28 cellular contexts compared by ENCODE assay signal in genomic region chr1:109658533-109659051, GRCh38. TPM values are rescaled to one million over a fixed set of nuclear protein-coding genes. Genes with fewer than 3 reads are reported as not detected.
DNase-seq lines count a peak whose midpoint lies in the region; ATAC-seq and TF ChIP-seq lines count a peak whose summit lies in the region.
"Had no signal": no experiment of that assay in that cellular context is flagged by ENCODE, and none has a peak within 500 bp of the region (broad histone marks: within the 10 kb centered on the region; RNA-seq: fewer than 3 reads in every experiment).

No MANE protein-coding gene starts in this region.

- 67 to 70% methylated on average over 4 of the region's 4 CpGs for WGBS in ectodermal cell, 2 experiments

- H3K4me1 Mint-ChIP-seq in CD4-positive, alpha-beta T cell (ENCODE audit: low read depth) = peaks cover 41% of the 10 kb centered on the region
- peaks cover 35% of the 10 kb centered on the region for H3K4me1 Mint-ChIP-seq in nephron

- no peak for ATAC-seq in CD4-positive, alpha-beta T cell (ENCODE audit: poor library complexity)
- ATAC-seq in HG02571 (IDR thresholded peaks at IDR 0.05; ENCODE audit: unreplicated experiment) (no peak), HG03469 (IDR thresholded peaks at IDR 0.05; ENCODE audit: unreplicated experiment) (no peak)
- ATAC-seq: GM23338; HepG2; sciatic nerve; stimulated activated naive CD8-positive, alpha-beta T cell treated with anti-CD3 and anti-CD28 coated beads, Interleukin-15, amount 100 ng/mL, for 72 hours had no signal

- no peak for TF ChIP-seq CTCF in CD4-positive, alpha-beta T cell (IDR thresholded peaks at IDR 0.05)
- no peak for TF ChIP-seq CTCF in nephron (IDR thresholded peaks at IDR 0.05; ENCODE audit: unreplicated experiment in 3 of 3)

- peaks cover 54% of the 10 kb centered on the region for H3K36me3 Mint-ChIP-seq in CD4-positive, alpha-beta T cell (ENCODE audit: low read depth)
- H3K36me3 Mint-ChIP-seq in nephron (ENCODE audit: low read depth) = peaks cover 17% of the 10 kb centered on the region
- H3K36me3 Mint-ChIP-seq: activated naive CD4-positive, alpha-beta T cell treated with anti-CD3 and anti-CD28 coated beads, Interleukin-2, amount 50 U/mL, for 24 hours had no signal

- CTCF ChIA-PET in CD4-positive, alpha-beta T cell (lab: Charles Lee) = interaction anchor here (2.8 kb wide), 1 partner anchor 18 kb away, joined by 10 read pairs; no protein-coding TSS in a partner anchor

- peak overlapping the region; percentile 20 for H3K27ac Mint-ChIP-seq in CD4-positive, alpha-beta T cell
- H3K27ac Mint-ChIP-seq in nephron = peak overlapping the region; percentile 37 to 91 (median 65)
- H3K27ac Mint-ChIP-seq: activated CD4-positive, alpha-beta T cell treated with anti-CD3 and anti-CD28 coated beads, Interleukin-2, amount 10 ng/mL, durations not matched to agents 24 days and 14 days; activated naive CD4-positive, alpha-beta T cell treated with anti-CD3 and anti-CD28 coated beads, Interleukin-2, amount 50 U/mL, for 24 hours; GM23338; memory B cell; stimulated activated naive CD8-positive, alpha-beta T cell treated with anti-CD3 and anti-CD28 coated beads, Interleukin-15, amount 100 ng/mL, for 72 hours; T-helper 2 cell treated with Interferon-gamma antibody and Interleukin-4, amounts not matched to agents 5 μg/mL and 100 μg/mL, for 36 hours had no signal

- H3K9me3 Mint-ChIP-seq in CD4-positive, alpha-beta T cell = no peaks in the 10 kb centered on the region
- no peaks in the 10 kb centered on the region for H3K9me3 Mint-ChIP-seq in nephron
- H3K9me3 Mint-ChIP-seq: activated CD4-positive, alpha-beta T cell treated with anti-CD3 and anti-CD28 coated beads, Interleukin-2, amount 10 ng/mL, durations not matched to agents 24 days and 14 days; activated naive CD4-positive, alpha-beta T cell treated with anti-CD3 and anti-CD28 coated beads, Interleukin-2, amount 50 U/mL, for 24 hours; GM23338; memory B cell; stimulated activated naive CD8-positive, alpha-beta T cell treated with anti-CD3 and anti-CD28 coated beads, Interleukin-15, amount 100 ng/mL, for 72 hours; T-helper 2 cell treated with Interferon-gamma antibody and Interleukin-4, amounts not matched to agents 5 μg/mL and 100 μg/mL, for 36 hours had no signal

- H3K36me3 ChIP-seq in ectodermal cell (ENCODE audit: control insufficient read depth, insufficient read depth, low read length) = no peaks in the 10 kb centered on the region
- H3K36me3 ChIP-seq: WERI-Rb-1 had no signal

- intact Hi-C loops in CD4-positive, alpha-beta T cell (cut with DNase I, micrococcal nuclease) = no loop called here

- DNase-seq in CD4-positive, alpha-beta T cell = no peak
- DNase-seq in MV-4-11 (lab: John Stamatoyannopoulos, UW) = peak; percentile 27
- DNase-seq in NCI-H1694 (lab: John Stamatoyannopoulos, UW) = no peak
- DNase-seq in hippocampal formation (lab: John Stamatoyannopoulos, UW) = no peak
- DNase-seq: activated CD4-positive, alpha-beta T cell treated with anti-CD3 and anti-CD28 coated beads, Interleukin-2, amount 10 ng/mL, durations not matched to agents 24 days and 14 days; aorta; caudate nucleus; EL; NCI-H1092; NCI-H2029; NCI-H2227 treated with DMSO at 0.1 percent for 48 hours; SK-N-SH; stimulated activated naive CD8-positive, alpha-beta T cell treated with anti-CD3 and anti-CD28 coated beads, Interleukin-15, amount 100 ng/mL, for 72 hours; WERI-Rb-1 had no signal

- no peak overlapping the region for H3K27ac ChIP-seq in CD4-positive, alpha-beta T cell (ENCODE audit: low read depth, low read length)
- peak overlapping the region; percentile 60 for H3K27ac ChIP-seq in ectodermal cell (ENCODE audit: insufficient read depth, low read depth, low read length, poor library complexity, severe bottlenecking)
- H3K27ac ChIP-seq: C4-2B, parathyroid adenoma, tibial artery, WERI-Rb-1 had no signal

- no peak overlapping the region for H3K4me3 ChIP-seq in ectodermal cell (ENCODE audit: insufficient read depth, low read depth, low read length)
- H3K4me3 ChIP-seq: GM23338, tibial artery had no signal

- no peaks in the 10 kb centered on the region for H3K27me3 ChIP-seq in CD4-positive, alpha-beta T cell (ENCODE audit: control insufficient read depth, insufficient read depth, low read length)
- H3K27me3 ChIP-seq in ectodermal cell (ENCODE audit: control insufficient read depth, insufficient read depth, low read length, poor library complexity, severe bottlenecking) = peaks cover 20% of the 10 kb centered on the region
- H3K27me3 ChIP-seq: tibial artery had no signal

- peak overlapping the region; percentile 72 for H3K4me3 Mint-ChIP-seq in CD4-positive, alpha-beta T cell
- H3K4me3 Mint-ChIP-seq in nephron = peak overlapping the region; percentile 62 to 82 (median 78)
- H3K4me3 Mint-ChIP-seq: activated CD4-positive, alpha-beta T cell treated with anti-CD3 and anti-CD28 coated beads, Interleukin-2, amount 10 ng/mL, durations not matched to agents 24 days and 14 days; GM23338; memory B cell; stimulated activated naive CD8-positive, alpha-beta T cell treated with anti-CD3 and anti-CD28 coated beads, Interleukin-15, amount 100 ng/mL, for 72 hours; T-helper 2 cell treated with Interferon-gamma antibody and Interleukin-4, amounts not matched to agents 5 μg/mL and 100 μg/mL, for 36 hours had no signal

- POLR2A ChIA-PET in CD4-positive, alpha-beta T cell (lab: Charles Lee) = no interaction called here

- H3K4me1 ChIP-seq in ectodermal cell (ENCODE audit: control insufficient read depth, insufficient read depth, low read length) = peaks cover 10% of the 10 kb centered on the region

- no peaks in the 10 kb centered on the region for H3K9me3 ChIP-seq in CD4-positive, alpha-beta T cell (ENCODE audit: control insufficient read depth, low read length)
- no peaks in the 10 kb centered on the region for H3K9me3 ChIP-seq in ectodermal cell (ENCODE audit: control insufficient read depth, low read length)
- H3K9me3 ChIP-seq: SK-N-SH, tibial artery had no signal

- H3K27me3 Mint-ChIP-seq in CD4-positive, alpha-beta T cell = no peaks in the 10 kb centered on the region
- H3K27me3 Mint-ChIP-seq in nephron (ENCODE audit: low read depth) = peaks cover 7% of the 10 kb centered on the region
- H3K27me3 Mint-ChIP-seq: activated naive CD4-positive, alpha-beta T cell treated with anti-CD3 and anti-CD28 coated beads, Interleukin-2, amount 50 U/mL, for 24 hours; memory B cell; stimulated activated naive CD8-positive, alpha-beta T cell treated with anti-CD3 and anti-CD28 coated beads, Interleukin-15, amount 100 ng/mL, for 72 hours had no signal

RNA-seq across cellular contexts. Expression of gene GSTM4, which starts 2.7 kb away (rescaled TPM):
- 10 to 100 TPM; 17.7 to 20.7 TPM for total RNA-seq in CD4-positive, alpha-beta T cell
- polyA plus RNA-seq in ectodermal cell (2013, experiment 1 of 4) = 10.4 TPM
- polyA plus RNA-seq in ectodermal cell (2013, experiment 2 of 4) = 10.8 TPM
- 11.5 TPM for polyA plus RNA-seq in ectodermal cell (2013, experiment 3 of 4)
- 13.2 TPM for polyA plus RNA-seq in ectodermal cell (2013, experiment 4 of 4)

RNA-seq across cellular contexts. Expression of gene GSTM2, which starts 9.3 kb away (rescaled TPM):
- 100 to 1,000 TPM; 106 to 107 TPM for total RNA-seq in CD4-positive, alpha-beta T cell
- polyA plus RNA-seq in ectodermal cell (2013, experiment 1 of 4) = 41.3 TPM
- polyA plus RNA-seq in ectodermal cell (2013, experiment 2 of 4) = 39.8 TPM
- polyA plus RNA-seq in ectodermal cell (2013, experiment 3 of 4) = 39.8 TPM
- polyA plus RNA-seq in ectodermal cell (2013, experiment 4 of 4) = 43.0 TPM

RNA-seq across cellular contexts. Expression of gene GSTM1, which starts 29.0 kb away (rescaled TPM):
- 10 to 100 TPM; 31.9 to 36.2 TPM for total RNA-seq in CD4-positive, alpha-beta T cell
- not detected for polyA plus RNA-seq in ectodermal cell (2013, experiment 1 of 4)
- not detected for polyA plus RNA-seq in ectodermal cell (2013, experiment 2 of 4)
- not detected for polyA plus RNA-seq in ectodermal cell (2013, experiment 3 of 4)
- polyA plus RNA-seq in ectodermal cell (2013, experiment 4 of 4) = not detected
- total RNA-seq: dermis microvascular lymphatic vessel endothelial cell, GM23338, HepG2 had no signal
- polyA plus RNA-seq: GM23338, SK-N-SH had no signal

RNA-seq across cellular contexts. Expression of gene AMPD2, which starts 39.0 kb away (rescaled TPM):
- total RNA-seq in CD4-positive, alpha-beta T cell = 100 to 1,000 TPM; 170 to 191 TPM
- polyA plus RNA-seq in ectodermal cell (2013, experiment 1 of 4) = 53.6 TPM
- polyA plus RNA-seq in ectodermal cell (2013, experiment 2 of 4) = 49.5 TPM
- 50.6 TPM for polyA plus RNA-seq in ectodermal cell (2013, experiment 3 of 4)
- 55.8 TPM for polyA plus RNA-seq in ectodermal cell (2013, experiment 4 of 4)

RNA-seq across cellular contexts. Expression of gene GNAT2, which starts 39.2 kb away (rescaled TPM):
- total RNA-seq in CD4-positive, alpha-beta T cell = not detected
- polyA plus RNA-seq in ectodermal cell (2013, experiment 1 of 4) = not detected
- not detected for polyA plus RNA-seq in ectodermal cell (2013, experiment 2 of 4)
- not detected for polyA plus RNA-seq in ectodermal cell (2013, experiment 3 of 4)
- not detected for polyA plus RNA-seq in ectodermal cell (2013, experiment 4 of 4)
- total RNA-seq: aorta, sciatic nerve had no signal
- polyA plus RNA-seq: aorta, GM23338 had no signal
